8 cellular contexts compared by ENCODE assay signal in the genomic region with DNA sequence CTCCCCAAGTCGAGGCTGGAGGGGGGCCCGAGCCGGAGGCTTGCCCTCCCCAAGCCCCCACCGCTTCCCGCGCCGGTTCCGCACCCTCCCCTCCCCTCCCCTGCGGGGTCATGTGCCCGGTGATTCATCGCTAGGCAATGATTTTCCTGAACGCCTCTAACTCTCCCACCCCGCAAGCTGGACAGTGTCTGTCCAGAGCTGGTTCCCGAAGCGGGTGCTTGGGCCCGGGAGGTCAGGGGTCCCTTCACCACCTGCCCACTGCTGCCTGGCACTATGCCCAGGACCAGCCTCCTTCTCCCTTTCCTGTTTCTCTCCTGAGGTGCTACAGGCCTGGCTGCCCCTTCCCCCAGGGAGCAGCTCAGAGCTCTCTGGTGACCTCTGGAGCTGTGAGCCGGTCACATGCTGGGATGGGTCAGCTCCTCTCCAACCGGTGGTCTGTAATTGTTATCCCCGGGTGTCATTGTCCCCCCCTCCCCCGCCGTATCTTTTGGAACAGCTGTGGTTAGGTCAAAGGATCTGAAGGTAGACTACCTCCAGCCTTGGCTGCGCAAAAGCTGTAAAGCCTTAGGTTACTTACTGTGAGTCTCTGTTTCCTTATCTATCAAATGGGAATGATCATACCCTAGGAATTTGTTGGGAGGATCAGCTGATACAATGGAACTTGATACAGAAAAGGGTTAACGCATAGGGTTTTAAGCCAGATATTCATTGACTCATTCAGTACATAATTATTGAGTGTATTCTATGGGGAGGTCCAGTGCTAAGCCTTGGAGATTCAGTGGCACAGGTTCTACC. TPM values are rescaled to one million over a fixed set of nuclear protein-coding genes. Genes with fewer than 3 reads are reported as not detected.
DNase-seq lines count a peak whose midpoint lies in the region; FAIRE-seq and TF ChIP-seq lines count a peak whose summit lies in the region.

No MANE protein-coding gene starts in this region.

- in situ Hi-C loops in HAP-1 (cut with MboI; ENCODE audit: low sequenced_read_pairs): loop anchor here (10.0 to 25.0 kb wide), 3 partner anchors 49 to 194 kb away; no protein-coding TSS in a partner anchor

- H3K9ac ChIP-seq in mesenchymal stem cell (ENCODE audit: low read length): peak overlapping the region; percentile 95

- no peak for FAIRE-seq in D721Med (lab: Jason Lieb, UNC)

- TF ChIP-seq CTCF in D721Med (IDR thresholded peaks at IDR 0.05; ENCODE audit: insufficient read depth, missing control alignments): no peak

- no peaks in the 10 kb centered on the region; the same call in 1 of the 2 replicates for H3K36me3 ChIP-seq in HAP-1 (replicated peaks)
- H3K36me3 ChIP-seq in mesenchymal stem cell (ENCODE audit: control insufficient read depth in 1 of 2, insufficient read depth in 2 of 2, low read depth in 1 of 2, low read length in 2 of 2): peaks cover 3 to 15% of the 10 kb centered on the region in 2 experiments

- H3K27me3 ChIP-seq in HAP-1 (ENCODE audit: low read depth) (no peaks in the 10 kb centered on the region), mesenchymal stem cell (ENCODE audit: control insufficient read depth in 1 of 2, insufficient read depth in 1 of 2, low read length in 2 of 2) (no peaks in the 10 kb centered on the region)

- H3K79me1 ChIP-seq in mesenchymal stem cell (replicated peaks; ENCODE audit: low read length, poor library complexity, severe bottlenecking): no peaks in the 10 kb centered on the region

- peak overlapping the region; percentile 96 for H2BK5ac ChIP-seq in mesenchymal stem cell (ENCODE audit: low read depth, low read length, poor library complexity, severe bottlenecking)

- peak overlapping the region; percentile 95 for H3K18ac ChIP-seq in mesenchymal stem cell (ENCODE audit: low read depth in 1 of 2, low read length in 2 of 2)

- H3K4ac ChIP-seq in mesenchymal stem cell (ENCODE audit: low read depth in 1 of 2, low read length in 2 of 2): peak overlapping the region; percentile 83 to 87

- H4K91ac ChIP-seq in mesenchymal stem cell (ENCODE audit: low read length): peak overlapping the region; percentile 88

- H4K8ac ChIP-seq in mesenchymal stem cell (ENCODE audit: low read length): peak overlapping the region; percentile 93

- H3K27ac ChIP-seq in mesenchymal stem cell (ENCODE audit: low read length, poor library complexity, severe bottlenecking): peak overlapping the region; percentile 97

- peak overlapping the region; percentile 70 for H3K4me3 ChIP-seq in HAP-1
- H3K4me3 ChIP-seq in mesenchymal stem cell (ENCODE audit: insufficient read depth in 1 of 2, low read depth in 1 of 2, low read length in 2 of 2): peak overlapping the region; percentile 92 to 96

- DNase-seq in CD1c-positive myeloid dendritic cell (ENCODE audit: extremely low spot score) (peak; percentile 78), HAP-1 (ENCODE audit: low spot score in 2 of 2) (peak in 1 of 2 experiments; percentile 64), NCI-H345 treated with DMSO at 0.1 percent for 48 hours (lab: John Stamatoyannopoulos, UW; ENCODE audit: unreplicated experiment) (peak; percentile 31), epidermal melanocyte (ENCODE audit: insufficient read length, low spot score) (peak; percentile 60), mesenchymal stem cell (peak; percentile 85), D721Med (ENCODE audit: insufficient read length, low spot score) (no peak)
- DNase-seq in activated T-cell treated with anti-CD3 and anti-CD28 coated beads, Interleukin-2, amount 50 U/mL, for 1 hour: peak; percentile 63
- DNase-seq in stimulated activated CD8-positive, alpha-beta memory T cell treated with anti-CD3 and anti-CD28 coated beads, Interleukin-7, amount 100 ng/mL, for 4 hours (ENCODE audit: low read depth in 2 of 2): peak; percentile 30 to 47

- H2BK120ac ChIP-seq in mesenchymal stem cell (ENCODE audit: low read depth, low read length): peak overlapping the region; percentile 73

- H3K23ac ChIP-seq in mesenchymal stem cell (ENCODE audit: low read length in 2 of 2): no peak overlapping the region

- H3K4me1 ChIP-seq in HAP-1: peaks cover 8% of the 10 kb centered on the region
- peaks cover 13% of the 10 kb centered on the region for H3K4me1 ChIP-seq in mesenchymal stem cell (ENCODE audit: control insufficient read depth, insufficient read depth, low read depth, low read length)

- H3K9me3 ChIP-seq in HAP-1 (no peaks in the 10 kb centered on the region), mesenchymal stem cell (ENCODE audit: control insufficient read depth, low read length) (no peaks in the 10 kb centered on the region)

- WGBS in mesenchymal stem cell: 4% methylated on average over 19 of the region's 23 CpGs

- H2AFZ ChIP-seq in mesenchymal stem cell (ENCODE audit: low read depth, low read length): no peak overlapping the region

- peak overlapping the region; percentile 88 for H3K4me2 ChIP-seq in mesenchymal stem cell (ENCODE audit: low read length, poor library complexity, severe bottlenecking)

- H3K14ac ChIP-seq in mesenchymal stem cell (ENCODE audit: low read length in 2 of 2): peak overlapping the region in 1 of 2 experiments; percentile 82

- H2BK12ac ChIP-seq in mesenchymal stem cell (ENCODE audit: low read length in 2 of 2): peak overlapping the region; percentile 40 to 91

- peak overlapping the region; percentile 44 for H2BK15ac ChIP-seq in mesenchymal stem cell (ENCODE audit: low read depth, poor library complexity, severe bottlenecking)

- H2AK5ac ChIP-seq in mesenchymal stem cell (ENCODE audit: low read length, severe bottlenecking): peak overlapping the region; percentile 50

RNA-seq across cellular contexts. Expression of a gene that starts 0.7 kb away (rescaled TPM):
- 27.5 TPM for polyA plus RNA-seq in mesenchymal stem cell (2013, experiment 1 of 2)
- 27.8 TPM for polyA plus RNA-seq in mesenchymal stem cell (2013, experiment 2 of 2)

RNA-seq across cellular contexts. Expression of a gene that starts 42.3 kb away (rescaled TPM):
- polyA plus RNA-seq in mesenchymal stem cell (2013, experiment 1 of 2): not detected
- not detected for polyA plus RNA-seq in mesenchymal stem cell (2013, experiment 2 of 2)

RNA-seq across cellular contexts. Expression of a gene that starts 54.7 kb away (rescaled TPM):
- polyA plus RNA-seq in mesenchymal stem cell (2013, experiment 1 of 2): 45.5 TPM
- polyA plus RNA-seq in mesenchymal stem cell (2013, experiment 2 of 2): 44.5 TPM
